Comparison of ENCODE assay signal across 12 cellular contexts in the genomic region with DNA sequence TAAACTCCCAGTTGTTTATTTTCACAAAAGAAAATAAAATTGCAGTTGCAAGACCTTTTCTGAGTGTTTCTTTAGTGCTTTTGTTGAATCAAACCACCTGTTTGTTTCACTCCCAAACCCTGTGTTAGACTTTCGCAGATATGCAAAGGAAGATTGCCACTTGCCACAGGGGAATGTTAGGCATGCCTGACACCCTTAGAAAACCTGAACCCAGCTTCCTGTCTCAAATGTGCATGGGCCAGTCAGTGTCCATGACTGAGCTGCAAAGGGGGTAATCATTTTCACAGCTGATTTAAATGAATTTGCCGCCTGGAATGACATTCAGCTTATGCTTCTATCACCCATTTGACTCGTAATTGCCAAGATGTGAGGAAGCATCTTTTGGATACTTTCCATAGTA. TPM values are rescaled to one million over a fixed set of nuclear protein-coding genes. Genes with fewer than 3 reads are reported as not detected.
DNase-seq lines count a peak whose midpoint lies in the region; ATAC-seq and TF ChIP-seq lines count a peak whose summit lies in the region.
"Had no signal": no experiment of that assay in that cellular context is flagged by ENCODE, and none has a peak within 500 bp of the region (broad histone marks: within the 10 kb centered on the region; RNA-seq: fewer than 3 reads in every experiment).

No MANE protein-coding gene starts in this region.

- H2AK5ac ChIP-seq in mesenchymal stem cell (ENCODE audit: low read length, severe bottlenecking) = no peak overlapping the region

- DNase-seq in GM12865 (ENCODE audit: low read depth) (peak; percentile 51), naive B cell (no peak), BE2C (no peak), type B pancreatic cell (ENCODE audit: extremely low spot score, unreplicated experiment) (no peak), mesenchymal stem cell (no peak)
- no peak for DNase-seq in activated CD4-positive, CD25-positive, alpha-beta regulatory T cell treated with anti-CD3 and anti-CD28 coated beads, Interleukin-2, amount 50 U/mL, for 72 hours
- DNase-seq: activated gamma-delta T cell, islet precursor cell, NCI-H2171 treated with DMSO at 0.1 percent for 48 hours had no signal

- H2BK15ac ChIP-seq in mesenchymal stem cell (ENCODE audit: low read depth, poor library complexity, severe bottlenecking) = no peak overlapping the region

- H3K36me3 Mint-ChIP-seq in naive B cell (no peaks in the 10 kb centered on the region), type B pancreatic cell (peaks cover 12% of the 10 kb centered on the region)

- no peak for TF ChIP-seq CTCF in GM12865 (IDR thresholded peaks at IDR 0.05; ENCODE audit: insufficient read depth, low read depth, low read length, missing control alignments)
- TF ChIP-seq CTCF in OCI-LY1 (IDR thresholded peaks at IDR 0.05; ENCODE audit: low read length) = no peak
- TF ChIP-seq CTCF in BE2C (IDR thresholded peaks at IDR 0.05; ENCODE audit: low read depth, low read length) = no peak
- no peak for TF ChIP-seq CTCF in type B pancreatic cell (conservative IDR thresholded peaks at IDR 0.05)

- H3K4me3 Mint-ChIP-seq in naive B cell = peak overlapping the region in 7 of 8 donors; percentile 51 to 87 (median 79)
- no peak overlapping the region for H3K4me3 Mint-ChIP-seq in type B pancreatic cell

- H3K23ac ChIP-seq in mesenchymal stem cell (ENCODE audit: low read length in 2 of 2) = no peak overlapping the region

- no peak overlapping the region for H3K4ac ChIP-seq in mesenchymal stem cell (ENCODE audit: low read depth in 1 of 2, low read length in 2 of 2)

- 0 out of 2 replicates have a peak overlapping the region, but pooled peaks have one; percentile 34 for H3K4me2 ChIP-seq in OCI-LY1 (ENCODE audit: low read length)
- H3K4me2 ChIP-seq in mesenchymal stem cell (ENCODE audit: low read length, poor library complexity, severe bottlenecking) = no peak overlapping the region

- no peak overlapping the region for H2AFZ ChIP-seq in OCI-LY1 (ENCODE audit: low read length)
- H2AFZ ChIP-seq in mesenchymal stem cell (ENCODE audit: low read depth, low read length) = no peak overlapping the region

- no peak overlapping the region for H4K91ac ChIP-seq in mesenchymal stem cell (ENCODE audit: low read length)

- peak; percentile 58 for ATAC-seq in GM21576 (IDR thresholded peaks at IDR 0.05; ENCODE audit: unreplicated experiment)
- no peak for ATAC-seq in naive B cell (ENCODE audit: low read depth in 2 of 2)

- H3K4me3 ChIP-seq in GM12865 (ENCODE audit: low read depth, low read length) (no peak overlapping the region), OCI-LY1 (ENCODE audit: low read depth, low read length, poor library complexity, severe bottlenecking) (no peak overlapping the region), BE2C (ENCODE audit: low read depth, low read length) (no peak overlapping the region), mesenchymal stem cell (ENCODE audit: insufficient read depth in 1 of 2, low read depth in 1 of 2, low read length in 2 of 2) (no peak overlapping the region)

- no peak overlapping the region for H2BK12ac ChIP-seq in mesenchymal stem cell (ENCODE audit: low read length in 2 of 2)

- H2BK120ac ChIP-seq in mesenchymal stem cell (ENCODE audit: low read depth, low read length) = no peak overlapping the region

- H3F3A ChIP-seq in OCI-LY1 (ENCODE audit: insufficient read depth, low read length) = no peaks in the 10 kb centered on the region

- no peak overlapping the region for H4K8ac ChIP-seq in mesenchymal stem cell (ENCODE audit: low read length)

- H3K27me3 ChIP-seq in OCI-LY1 (ENCODE audit: insufficient read depth, low read length) = peaks cover 3% of the 10 kb centered on the region; the same call in 1 of the 2 replicates
- H3K27me3 ChIP-seq in BE2C = no peaks in the 10 kb centered on the region
- H3K27me3 ChIP-seq in mesenchymal stem cell (ENCODE audit: control insufficient read depth in 1 of 2, insufficient read depth in 1 of 2, low read length in 2 of 2) = no peaks in the 10 kb centered on the region

- H4K20me1 ChIP-seq in OCI-LY1 (ENCODE audit: insufficient read depth, low read length) = no peaks in the 10 kb centered on the region

- peaks cover 0 to 3% (median 0%) of the 10 kb centered on the region in 3 donors for H3K27me3 Mint-ChIP-seq in naive B cell
- H3K27me3 Mint-ChIP-seq in type B pancreatic cell = no peaks in the 10 kb centered on the region

- H3K79me1 ChIP-seq in mesenchymal stem cell (replicated peaks; ENCODE audit: low read length, poor library complexity, severe bottlenecking) = peaks cover 4% of the 10 kb centered on the region

- WGBS in mesenchymal stem cell = 79% methylated on average over 3 of the region's 3 CpGs

- H3K9me2 ChIP-seq in OCI-LY1 (ENCODE audit: low read depth, low read length) = no peaks in the 10 kb centered on the region

- peaks cover 11% of the 10 kb centered on the region for H3K4me1 ChIP-seq in OCI-LY1 (ENCODE audit: insufficient read depth, low read length, severe bottlenecking)
- peaks cover 9% of the 10 kb centered on the region; the same call in 1 of the 2 replicates for H3K4me1 ChIP-seq in BE2C
- H3K4me1 ChIP-seq in mesenchymal stem cell (ENCODE audit: control insufficient read depth, insufficient read depth, low read depth, low read length) = peaks cover 24% of the 10 kb centered on the region

- peaks cover 26 to 33% (median 28%) of the 10 kb centered on the region in 3 donors for H3K4me1 Mint-ChIP-seq in naive B cell
- peaks cover 9% of the 10 kb centered on the region for H3K4me1 Mint-ChIP-seq in type B pancreatic cell (ENCODE audit: unreplicated experiment)

- H3K9me3 Mint-ChIP-seq in naive B cell (no peaks in the 10 kb centered on the region), type B pancreatic cell (no peaks in the 10 kb centered on the region)

- H3K18ac ChIP-seq in mesenchymal stem cell (ENCODE audit: low read depth in 1 of 2, low read length in 2 of 2) = no peak overlapping the region

- no peak overlapping the region for H3K14ac ChIP-seq in mesenchymal stem cell (ENCODE audit: low read length in 2 of 2)

- no peaks in the 10 kb centered on the region for H3K79me2 ChIP-seq in OCI-LY1 (ENCODE audit: insufficient read depth, low read length)

- H3K9ac ChIP-seq in OCI-LY1 (ENCODE audit: low read length) = no peak overlapping the region
- H3K9ac ChIP-seq in mesenchymal stem cell (ENCODE audit: low read length) = no peak overlapping the region

- H3K27ac ChIP-seq in OCI-LY1 (ENCODE audit: low read depth, low read length, poor library complexity, severe bottlenecking) (no peak overlapping the region), mesenchymal stem cell (ENCODE audit: low read length, poor library complexity, severe bottlenecking) (no peak overlapping the region)
- H3K27ac ChIP-seq: epithelial cell of prostate had no signal

- H3K9me3 ChIP-seq in OCI-LY1 (ENCODE audit: low read length) (no peaks in the 10 kb centered on the region), BE2C (no peaks in the 10 kb centered on the region), mesenchymal stem cell (ENCODE audit: control insufficient read depth, low read length) (no peaks in the 10 kb centered on the region)

- no peak overlapping the region for H2BK5ac ChIP-seq in mesenchymal stem cell (ENCODE audit: low read depth, low read length, poor library complexity, severe bottlenecking)

- H3K36me3 ChIP-seq in OCI-LY1 (ENCODE audit: insufficient read depth, low read length) (peaks cover 2% of the 10 kb centered on the region; the same call in 1 of the 2 replicates), BE2C (no peaks in the 10 kb centered on the region), mesenchymal stem cell (ENCODE audit: control insufficient read depth in 1 of 2, insufficient read depth in 2 of 2, low read depth in 1 of 2, low read length in 2 of 2) (peaks cover 40 to 51% of the 10 kb centered on the region in 2 experiments)

- H3K27ac Mint-ChIP-seq in naive B cell (peak overlapping the region in 5 of 6 donors; percentile 51 to 97 (median 95)), type B pancreatic cell (no peak overlapping the region)

RNA-seq across cellular contexts. Expression of a gene that starts 17.5 kb away (rescaled TPM):
- polyA plus RNA-seq in naive B cell (ENCODE audit: low read depth in 6 of 6) = 10 to 100 TPM; 45.5 to 94.8 (median 77.3) TPM
- polyA plus RNA-seq in BE2C (2012; ENCODE audit: insufficient read depth, insufficient read length, low read depth) = 29.5 TPM
- total RNA-seq in type B pancreatic cell (ENCODE audit: low replicate concordance) = 54.0 and 65.3 TPM in 2 replicates
- polyA plus RNA-seq in mesenchymal stem cell (2013, experiment 1 of 2) = 124 TPM
- polyA plus RNA-seq in mesenchymal stem cell (2013, experiment 2 of 2) = 124 TPM

RNA-seq across cellular contexts. Expression of a gene that starts 44.0 kb away (rescaled TPM):
- polyA plus RNA-seq in naive B cell (ENCODE audit: low read depth in 6 of 6) = 1 to 10 TPM; 4.4 to 8.7 (median 6.8) TPM
- polyA plus RNA-seq in BE2C (2012; ENCODE audit: insufficient read depth, insufficient read length, low read depth) = 20.7 TPM
- total RNA-seq in type B pancreatic cell (ENCODE audit: low replicate concordance) = 31.3 and 39.8 TPM in 2 replicates
- 33.6 TPM for polyA plus RNA-seq in mesenchymal stem cell (2013, experiment 1 of 2)
- polyA plus RNA-seq in mesenchymal stem cell (2013, experiment 2 of 2) = 34.3 TPM

RNA-seq across cellular contexts. Expression of a gene that starts 44.2 kb away (rescaled TPM):
- 10 to 100 TPM in 5 of 6 donors, 1 to 10 TPM in 1; 9.8 to 23.1 (median 13.8) TPM for polyA plus RNA-seq in naive B cell (ENCODE audit: low read depth in 6 of 6)
- polyA plus RNA-seq in BE2C (2012; ENCODE audit: insufficient read depth, insufficient read length, low read depth) = 11.1 TPM
- 14.6 and 22.2 TPM in 2 replicates for total RNA-seq in type B pancreatic cell (ENCODE audit: low replicate concordance)
- polyA plus RNA-seq in mesenchymal stem cell (2013, experiment 1 of 2) = 7.1 TPM
- 7.6 TPM for polyA plus RNA-seq in mesenchymal stem cell (2013, experiment 2 of 2)
